Comparison of ENCODE assay signal across 1 cellular context in the genomic region with DNA sequence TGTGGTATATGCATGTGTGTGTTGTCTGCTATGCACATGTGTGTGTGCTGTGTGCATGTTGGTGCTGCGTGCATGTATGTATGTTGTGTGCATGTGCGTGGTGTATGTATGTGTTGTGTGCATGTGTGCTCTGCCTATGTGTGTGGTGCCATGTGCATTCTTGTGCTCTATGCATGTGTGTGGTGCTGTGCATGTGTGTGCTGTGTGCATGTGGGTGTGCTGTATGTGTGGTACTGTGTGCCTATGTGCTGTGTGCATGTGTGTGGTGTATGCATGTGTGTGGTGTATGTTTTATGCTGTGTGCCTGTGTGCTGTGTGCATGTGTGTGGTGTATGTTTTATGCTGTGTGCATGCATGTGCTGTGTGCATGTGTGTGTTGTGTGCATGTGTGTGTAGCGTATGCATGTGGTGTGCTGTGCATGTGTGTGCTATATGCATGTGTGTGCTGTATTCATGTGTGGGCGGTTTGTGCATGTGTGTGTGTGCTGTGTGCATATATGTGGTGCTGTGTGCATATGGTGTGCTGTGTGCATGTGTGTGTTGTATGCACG.
TF ChIP-seq lines count a peak whose summit lies in the region.

No MANE protein-coding gene starts in this region.

TF ChIP-seq in HEK293, 187 proteins besides CTCF, POLR2A, EP300 and RAD21 (continued from another document):
- TF ChIP-seq, protein P1, sequence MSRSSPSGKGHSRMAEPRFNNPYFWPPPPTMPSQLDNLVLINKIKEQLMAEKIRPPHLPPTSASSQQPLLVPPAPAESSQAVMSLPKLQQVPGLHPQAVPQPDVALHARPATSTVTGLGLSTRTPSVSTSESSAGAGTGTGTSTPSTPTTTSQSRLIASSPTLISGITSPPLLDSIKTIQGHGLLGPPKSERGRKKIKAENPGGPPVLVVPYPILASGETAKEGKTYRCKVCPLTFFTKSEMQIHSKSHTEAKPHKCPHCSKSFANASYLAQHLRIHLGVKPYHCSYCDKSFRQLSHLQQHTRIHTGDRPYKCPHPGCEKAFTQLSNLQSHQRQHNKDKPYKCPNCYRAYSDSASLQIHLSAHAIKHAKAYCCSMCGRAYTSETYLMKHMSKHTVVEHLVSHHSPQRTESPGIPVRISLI (tag by site-specific recombination; IDR thresholded peaks at IDR 0.05) = no peak
